1 cellular context compared by ENCODE assay signal in the genomic region with DNA sequence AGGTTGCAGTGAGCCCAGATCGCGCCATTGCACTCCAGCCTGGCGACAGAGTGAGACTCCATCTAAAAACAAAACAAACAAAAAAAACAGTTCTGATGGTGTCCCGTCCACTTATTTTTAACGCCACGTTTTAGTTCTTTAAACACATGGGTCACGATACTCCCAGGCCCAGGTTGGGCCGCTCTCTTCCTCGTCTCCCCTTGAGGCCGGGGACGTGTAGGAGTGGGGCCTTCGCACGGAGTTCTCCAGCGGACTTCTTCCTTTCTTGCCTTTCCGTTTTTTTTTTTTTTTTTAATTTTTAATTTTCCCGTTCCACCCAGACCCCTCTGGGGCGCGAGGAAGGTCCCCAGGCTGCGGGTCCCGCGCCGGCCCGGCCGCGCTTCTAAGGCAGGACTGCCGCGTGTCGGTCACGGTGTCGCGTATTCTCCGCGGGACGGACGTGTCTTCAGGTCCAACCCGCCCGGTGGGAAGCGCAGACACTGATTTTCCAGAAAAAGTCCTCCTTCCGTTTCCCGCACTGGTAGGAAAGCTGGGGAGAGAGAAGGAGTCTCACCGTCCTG.
A peak's percentile ranks its signal among the peaks of the same experiment; 100 is the strongest.
TF ChIP-seq lines count a peak whose summit lies in the region.

No MANE protein-coding gene starts in this region.

TF ChIP-seq in H1, 55 proteins besides CTCF, POLR2A, EP300 and RAD21:
- peak; percentile 17 for TF ChIP-seq ASH2L (IDR thresholded peaks at IDR 0.05; ENCODE audit: low read length)
- TF ChIP-seq, protein P1, sequence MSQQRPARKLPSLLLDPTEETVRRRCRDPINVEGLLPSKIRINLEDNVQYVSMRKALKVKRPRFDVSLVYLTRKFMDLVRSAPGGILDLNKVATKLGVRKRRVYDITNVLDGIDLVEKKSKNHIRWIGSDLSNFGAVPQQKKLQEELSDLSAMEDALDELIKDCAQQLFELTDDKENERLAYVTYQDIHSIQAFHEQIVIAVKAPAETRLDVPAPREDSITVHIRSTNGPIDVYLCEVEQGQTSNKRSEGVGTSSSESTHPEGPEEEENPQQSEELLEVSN (IDR thresholded peaks at IDR 0.05), result peak; percentile 96
- TF ChIP-seq CBX5 (IDR thresholded peaks at IDR 0.05; ENCODE audit: low read depth, low read length), result no peak
- TF ChIP-seq, protein P2, sequence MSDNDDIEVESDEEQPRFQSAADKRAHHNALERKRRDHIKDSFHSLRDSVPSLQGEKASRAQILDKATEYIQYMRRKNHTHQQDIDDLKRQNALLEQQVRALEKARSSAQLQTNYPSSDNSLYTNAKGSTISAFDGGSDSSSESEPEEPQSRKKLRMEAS (IDR thresholded peaks at IDR 0.05), result peak; percentile 95
- TF ChIP-seq RNF2 (IDR thresholded peaks at IDR 0.05; ENCODE audit: borderline replicate concordance, low read depth, low read length, missing control alignments, poor library complexity, severe bottlenecking), result peak; percentile 47
- peak; percentile 10 for TF ChIP-seq EZH2 (IDR thresholded peaks at IDR 0.05; ENCODE audit: low read depth, low read length, severe bottlenecking)
